ENCODE assay signal across 1 cellular context in the genomic region with DNA sequence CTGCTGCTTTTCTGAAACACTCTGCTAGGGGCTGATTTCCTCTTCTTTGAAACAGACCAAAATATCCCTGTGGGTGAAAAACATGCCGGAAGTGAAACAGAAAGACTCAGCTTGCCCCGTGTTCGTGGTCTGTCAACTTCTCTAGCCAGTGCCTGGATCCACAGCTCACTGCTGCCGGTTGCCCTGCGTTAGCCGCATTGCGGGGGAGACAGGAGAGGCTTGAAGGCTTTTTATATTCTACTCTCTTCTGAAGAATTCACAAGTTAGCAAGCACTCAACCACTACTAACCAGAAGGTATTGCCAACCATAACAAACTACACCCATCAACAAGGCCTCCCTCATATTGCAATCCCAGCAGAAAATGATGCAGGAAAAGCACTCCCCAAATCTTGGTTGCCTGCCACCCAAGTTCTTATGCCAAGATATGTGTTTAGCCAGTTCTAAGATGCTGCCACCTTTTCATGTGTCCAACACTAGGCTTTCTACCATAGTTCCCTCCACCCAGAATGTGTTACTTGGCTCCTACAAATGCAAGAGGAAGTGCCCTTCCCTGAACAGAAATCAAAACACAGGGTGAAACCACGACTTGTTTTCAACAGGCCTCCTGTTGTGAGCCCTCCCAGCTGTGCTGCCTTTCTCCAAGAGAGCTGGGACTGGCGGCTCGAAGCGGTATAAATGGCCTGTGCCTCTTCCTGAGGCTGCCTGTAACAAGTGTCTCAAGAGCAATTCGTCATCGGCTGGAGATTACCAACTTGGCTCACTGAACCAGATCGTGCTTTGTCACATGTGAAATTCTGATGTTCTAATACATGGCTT.
TF ChIP-seq lines count a peak whose summit lies in the region.

No MANE protein-coding gene starts in this region.

TF ChIP-seq in GM12878, 131 proteins besides CTCF, POLR2A, EP300 and RAD21 (continued from another document and continues in another):
- TF ChIP-seq TBL1XR1 (IDR thresholded peaks at IDR 0.05; ENCODE audit: low read depth, low read length), result 0 out of 2 replicates have a peak, but pooled peaks have one; percentile 23
- TF ChIP-seq, protein P1, sequence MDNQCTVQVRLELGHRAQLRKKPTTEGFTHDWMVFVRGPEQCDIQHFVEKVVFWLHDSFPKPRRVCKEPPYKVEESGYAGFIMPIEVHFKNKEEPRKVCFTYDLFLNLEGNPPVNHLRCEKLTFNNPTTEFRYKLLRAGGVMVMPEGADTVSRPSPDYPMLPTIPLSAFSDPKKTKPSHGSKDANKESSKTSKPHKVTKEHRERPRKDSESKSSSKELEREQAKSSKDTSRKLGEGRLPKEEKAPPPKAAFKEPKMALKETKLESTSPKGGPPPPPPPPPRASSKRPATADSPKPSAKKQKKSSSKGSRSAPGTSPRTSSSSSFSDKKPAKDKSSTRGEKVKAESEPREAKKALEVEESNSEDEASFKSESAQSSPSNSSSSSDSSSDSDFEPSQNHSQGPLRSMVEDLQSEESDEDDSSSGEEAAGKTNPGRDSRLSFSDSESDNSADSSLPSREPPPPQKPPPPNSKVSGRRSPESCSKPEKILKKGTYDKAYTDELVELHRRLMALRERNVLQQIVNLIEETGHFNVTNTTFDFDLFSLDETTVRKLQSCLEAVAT (IDR thresholded peaks at IDR 0.05), result no peak
- TF ChIP-seq, protein P2, sequence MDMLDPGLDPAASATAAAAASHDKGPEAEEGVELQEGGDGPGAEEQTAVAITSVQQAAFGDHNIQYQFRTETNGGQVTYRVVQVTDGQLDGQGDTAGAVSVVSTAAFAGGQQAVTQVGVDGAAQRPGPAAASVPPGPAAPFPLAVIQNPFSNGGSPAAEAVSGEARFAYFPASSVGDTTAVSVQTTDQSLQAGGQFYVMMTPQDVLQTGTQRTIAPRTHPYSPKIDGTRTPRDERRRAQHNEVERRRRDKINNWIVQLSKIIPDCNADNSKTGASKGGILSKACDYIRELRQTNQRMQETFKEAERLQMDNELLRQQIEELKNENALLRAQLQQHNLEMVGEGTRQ (IDR thresholded peaks at IDR 0.05; ENCODE audit: borderline replicate concordance, low read depth, low read length), result no peak
- no peak for TF ChIP-seq ESRRA (IDR thresholded peaks at IDR 0.05; ENCODE audit: low read length)
- TF ChIP-seq NFIC (IDR thresholded peaks at IDR 0.05; ENCODE audit: low read depth, low read length), result peak; percentile 62
- no peak for TF ChIP-seq HDAC6 (IDR thresholded peaks at IDR 0.05; ENCODE audit: unreplicated experiment)
- TF ChIP-seq DPF2 (IDR thresholded peaks at IDR 0.05), result peak; percentile 63; the same call in 1 of the 2 replicates
- no peak for TF ChIP-seq SMAD1 (IDR thresholded peaks at IDR 0.05; ENCODE audit: low read depth, partially characterized antibody)
- TF ChIP-seq NR2F1 (conservative IDR thresholded peaks at IDR 0.05), result no peak
- TF ChIP-seq IKZF2 (IDR thresholded peaks at IDR 0.05), result peak; percentile 35 to 47; a peak in 2 of 4 replicates
- TF ChIP-seq PAX8 (IDR thresholded peaks at IDR 0.05), result no peak
- TF ChIP-seq CREM (IDR thresholded peaks at IDR 0.05; ENCODE audit: low read depth), result 0 out of 2 replicates have a peak, but pooled peaks have one; percentile 8
- no peak for TF ChIP-seq SUZ12 (IDR thresholded peaks at IDR 0.05; ENCODE audit: unreplicated experiment)
- TF ChIP-seq BCL11A (IDR thresholded peaks at IDR 0.05; ENCODE audit: low read depth, low read length), result 0 out of 2 replicates have a peak, but pooled peaks have one; percentile 25
- TF ChIP-seq MEF2B (IDR thresholded peaks at IDR 0.05; ENCODE audit: partially characterized antibody, poor library complexity, severe bottlenecking), result peak; percentile 34
- no peak for TF ChIP-seq YBX1 (IDR thresholded peaks at IDR 0.05)
- TF ChIP-seq, protein P3, sequence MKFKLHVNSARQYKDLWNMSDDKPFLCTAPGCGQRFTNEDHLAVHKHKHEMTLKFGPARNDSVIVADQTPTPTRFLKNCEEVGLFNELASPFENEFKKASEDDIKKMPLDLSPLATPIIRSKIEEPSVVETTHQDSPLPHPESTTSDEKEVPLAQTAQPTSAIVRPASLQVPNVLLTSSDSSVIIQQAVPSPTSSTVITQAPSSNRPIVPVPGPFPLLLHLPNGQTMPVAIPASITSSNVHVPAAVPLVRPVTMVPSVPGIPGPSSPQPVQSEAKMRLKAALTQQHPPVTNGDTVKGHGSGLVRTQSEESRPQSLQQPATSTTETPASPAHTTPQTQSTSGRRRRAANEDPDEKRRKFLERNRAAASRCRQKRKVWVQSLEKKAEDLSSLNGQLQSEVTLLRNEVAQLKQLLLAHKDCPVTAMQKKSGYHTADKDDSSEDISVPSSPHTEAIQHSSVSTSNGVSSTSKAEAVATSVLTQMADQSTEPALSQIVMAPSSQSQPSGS (IDR thresholded peaks at IDR 0.05; ENCODE audit: low read length), result peak; percentile 35; the same call in 1 of the 2 replicates
- TF ChIP-seq RAD51 (IDR thresholded peaks at IDR 0.05), result no peak
- no peak for TF ChIP-seq ASH2L (IDR thresholded peaks at IDR 0.05; ENCODE audit: borderline replicate concordance, low read depth)
- TF ChIP-seq SRF (IDR thresholded peaks at IDR 0.05; ENCODE audit: low read depth in 2 of 2, low read length in 2 of 2), result no peak
- TF ChIP-seq, protein P4, sequence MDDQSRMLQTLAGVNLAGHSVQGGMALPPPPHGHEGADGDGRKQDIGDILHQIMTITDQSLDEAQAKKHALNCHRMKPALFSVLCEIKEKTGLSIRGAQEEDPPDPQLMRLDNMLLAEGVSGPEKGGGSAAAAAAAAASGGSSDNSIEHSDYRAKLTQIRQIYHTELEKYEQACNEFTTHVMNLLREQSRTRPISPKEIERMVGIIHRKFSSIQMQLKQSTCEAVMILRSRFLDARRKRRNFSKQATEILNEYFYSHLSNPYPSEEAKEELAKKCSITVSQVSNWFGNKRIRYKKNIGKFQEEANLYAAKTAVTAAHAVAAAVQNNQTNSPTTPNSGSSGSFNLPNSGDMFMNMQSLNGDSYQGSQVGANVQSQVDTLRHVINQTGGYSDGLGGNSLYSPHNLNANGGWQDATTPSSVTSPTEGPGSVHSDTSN (IDR thresholded peaks at IDR 0.05; ENCODE audit: insufficient replicate concordance, low read depth, low read length), result no peak
- TF ChIP-seq, protein P5, sequence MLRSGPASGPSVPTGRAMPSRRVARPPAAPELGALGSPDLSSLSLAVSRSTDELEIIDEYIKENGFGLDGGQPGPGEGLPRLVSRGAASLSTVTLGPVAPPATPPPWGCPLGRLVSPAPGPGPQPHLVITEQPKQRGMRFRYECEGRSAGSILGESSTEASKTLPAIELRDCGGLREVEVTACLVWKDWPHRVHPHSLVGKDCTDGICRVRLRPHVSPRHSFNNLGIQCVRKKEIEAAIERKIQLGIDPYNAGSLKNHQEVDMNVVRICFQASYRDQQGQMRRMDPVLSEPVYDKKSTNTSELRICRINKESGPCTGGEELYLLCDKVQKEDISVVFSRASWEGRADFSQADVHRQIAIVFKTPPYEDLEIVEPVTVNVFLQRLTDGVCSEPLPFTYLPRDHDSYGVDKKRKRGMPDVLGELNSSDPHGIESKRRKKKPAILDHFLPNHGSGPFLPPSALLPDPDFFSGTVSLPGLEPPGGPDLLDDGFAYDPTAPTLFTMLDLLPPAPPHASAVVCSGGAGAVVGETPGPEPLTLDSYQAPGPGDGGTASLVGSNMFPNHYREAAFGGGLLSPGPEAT (IDR thresholded peaks at IDR 0.05; ENCODE audit: low read depth), result no peak
- TF ChIP-seq CBX5 (IDR thresholded peaks at IDR 0.05; ENCODE audit: low read depth), result peak; percentile 35; the same call in 1 of the 2 replicates
- TF ChIP-seq ZNF622 (IDR thresholded peaks at IDR 0.05), result no peak
- no peak; the same call in 1 of the 2 replicates for TF ChIP-seq BMI1 (IDR thresholded peaks at IDR 0.05; ENCODE audit: borderline replicate concordance)
- no peak for TF ChIP-seq GABPA (IDR thresholded peaks at IDR 0.05; ENCODE audit: low read depth)
- TF ChIP-seq SIN3A (IDR thresholded peaks at IDR 0.05; ENCODE audit: low read depth, low read length), result no peak
- no peak for TF ChIP-seq CHD4 (IDR thresholded peaks at IDR 0.05)
- TF ChIP-seq RUNX3 (IDR thresholded peaks at IDR 0.05; ENCODE audit: low read length), result peak; percentile 84
- TF ChIP-seq RB1 (IDR thresholded peaks at IDR 0.05; ENCODE audit: borderline replicate concordance), result no peak
- TF ChIP-seq RBBP5 (conservative IDR thresholded peaks at IDR 0.05), result no peak
- TF ChIP-seq IRF4 (IDR thresholded peaks at IDR 0.05; ENCODE audit: low read depth, low read length), result no peak
- 0 out of 2 replicates have a peak, but pooled peaks have one; percentile 36 for TF ChIP-seq MTA3 (IDR thresholded peaks at IDR 0.05; ENCODE audit: borderline replicate concordance, low read length)
- TF ChIP-seq, protein P6, sequence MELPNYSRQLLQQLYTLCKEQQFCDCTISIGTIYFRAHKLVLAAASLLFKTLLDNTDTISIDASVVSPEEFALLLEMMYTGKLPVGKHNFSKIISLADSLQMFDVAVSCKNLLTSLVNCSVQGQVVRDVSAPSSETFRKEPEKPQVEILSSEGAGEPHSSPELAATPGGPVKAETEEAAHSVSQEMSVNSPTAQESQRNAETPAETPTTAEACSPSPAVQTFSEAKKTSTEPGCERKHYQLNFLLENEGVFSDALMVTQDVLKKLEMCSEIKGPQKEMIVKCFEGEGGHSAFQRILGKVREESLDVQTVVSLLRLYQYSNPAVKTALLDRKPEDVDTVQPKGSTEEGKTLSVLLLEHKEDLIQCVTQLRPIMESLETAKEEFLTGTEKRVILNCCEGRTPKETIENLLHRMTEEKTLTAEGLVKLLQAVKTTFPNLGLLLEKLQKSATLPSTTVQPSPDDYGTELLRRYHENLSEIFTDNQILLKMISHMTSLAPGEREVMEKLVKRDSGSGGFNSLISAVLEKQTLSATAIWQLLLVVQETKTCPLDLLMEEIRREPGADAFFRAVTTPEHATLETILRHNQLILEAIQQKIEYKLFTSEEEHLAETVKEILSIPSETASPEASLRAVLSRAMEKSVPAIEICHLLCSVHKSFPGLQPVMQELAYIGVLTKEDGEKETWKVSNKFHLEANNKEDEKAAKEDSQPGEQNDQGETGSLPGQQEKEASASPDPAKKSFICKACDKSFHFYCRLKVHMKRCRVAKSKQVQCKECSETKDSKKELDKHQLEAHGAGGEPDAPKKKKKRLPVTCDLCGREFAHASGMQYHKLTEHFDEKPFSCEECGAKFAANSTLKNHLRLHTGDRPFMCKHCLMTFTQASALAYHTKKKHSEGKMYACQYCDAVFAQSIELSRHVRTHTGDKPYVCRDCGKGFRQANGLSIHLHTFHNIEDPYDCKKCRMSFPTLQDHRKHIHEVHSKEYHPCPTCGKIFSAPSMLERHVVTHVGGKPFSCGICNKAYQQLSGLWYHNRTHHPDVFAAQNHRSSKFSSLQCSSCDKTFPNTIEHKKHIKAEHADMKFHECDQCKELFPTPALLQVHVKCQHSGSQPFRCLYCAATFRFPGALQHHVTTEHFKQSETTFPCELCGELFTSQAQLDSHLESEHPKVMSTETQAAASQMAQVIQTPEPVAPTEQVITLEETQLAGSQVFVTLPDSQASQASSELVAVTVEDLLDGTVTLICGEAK (IDR thresholded peaks at IDR 0.05; ENCODE audit: borderline replicate concordance), result no peak
- TF ChIP-seq IKZF1 (conservative IDR thresholded peaks at IDR 0.05), result peak; percentile 64
- peak; percentile 70; the same call in 1 of the 2 replicates for TF ChIP-seq TCF3 (IDR thresholded peaks at IDR 0.05; ENCODE audit: borderline replicate concordance, insufficient read depth, low read depth, low read length)
- TF ChIP-seq CHD1 (IDR thresholded peaks at IDR 0.05; ENCODE audit: low read depth, low read length), result no peak
- no peak for TF ChIP-seq RELA (IDR thresholded peaks at IDR 0.05; ENCODE audit: borderline replicate concordance, partially characterized antibody)
- TF ChIP-seq GATAD2B (conservative IDR thresholded peaks at IDR 0.05; ENCODE audit: low read depth), result no peak
- no peak for TF ChIP-seq ZNF24 (IDR thresholded peaks at IDR 0.05)
- TF ChIP-seq NFYA (IDR thresholded peaks at IDR 0.05; ENCODE audit: borderline replicate concordance, low read depth, low read length), result no peak
- TF ChIP-seq MXI1 (IDR thresholded peaks at IDR 0.05; ENCODE audit: low read depth, low read length), result no peak
- no peak for TF ChIP-seq HDGF (IDR thresholded peaks at IDR 0.05)
- TF ChIP-seq CBX3 (IDR thresholded peaks at IDR 0.05; ENCODE audit: borderline replicate concordance, low read depth), result no peak
- no peak for TF ChIP-seq EED (IDR thresholded peaks at IDR 0.05; ENCODE audit: low read depth)
- no peak for TF ChIP-seq TAF1 (IDR thresholded peaks at IDR 0.05; ENCODE audit: borderline replicate concordance, low read depth, low read length)
- TF ChIP-seq, protein P7, sequence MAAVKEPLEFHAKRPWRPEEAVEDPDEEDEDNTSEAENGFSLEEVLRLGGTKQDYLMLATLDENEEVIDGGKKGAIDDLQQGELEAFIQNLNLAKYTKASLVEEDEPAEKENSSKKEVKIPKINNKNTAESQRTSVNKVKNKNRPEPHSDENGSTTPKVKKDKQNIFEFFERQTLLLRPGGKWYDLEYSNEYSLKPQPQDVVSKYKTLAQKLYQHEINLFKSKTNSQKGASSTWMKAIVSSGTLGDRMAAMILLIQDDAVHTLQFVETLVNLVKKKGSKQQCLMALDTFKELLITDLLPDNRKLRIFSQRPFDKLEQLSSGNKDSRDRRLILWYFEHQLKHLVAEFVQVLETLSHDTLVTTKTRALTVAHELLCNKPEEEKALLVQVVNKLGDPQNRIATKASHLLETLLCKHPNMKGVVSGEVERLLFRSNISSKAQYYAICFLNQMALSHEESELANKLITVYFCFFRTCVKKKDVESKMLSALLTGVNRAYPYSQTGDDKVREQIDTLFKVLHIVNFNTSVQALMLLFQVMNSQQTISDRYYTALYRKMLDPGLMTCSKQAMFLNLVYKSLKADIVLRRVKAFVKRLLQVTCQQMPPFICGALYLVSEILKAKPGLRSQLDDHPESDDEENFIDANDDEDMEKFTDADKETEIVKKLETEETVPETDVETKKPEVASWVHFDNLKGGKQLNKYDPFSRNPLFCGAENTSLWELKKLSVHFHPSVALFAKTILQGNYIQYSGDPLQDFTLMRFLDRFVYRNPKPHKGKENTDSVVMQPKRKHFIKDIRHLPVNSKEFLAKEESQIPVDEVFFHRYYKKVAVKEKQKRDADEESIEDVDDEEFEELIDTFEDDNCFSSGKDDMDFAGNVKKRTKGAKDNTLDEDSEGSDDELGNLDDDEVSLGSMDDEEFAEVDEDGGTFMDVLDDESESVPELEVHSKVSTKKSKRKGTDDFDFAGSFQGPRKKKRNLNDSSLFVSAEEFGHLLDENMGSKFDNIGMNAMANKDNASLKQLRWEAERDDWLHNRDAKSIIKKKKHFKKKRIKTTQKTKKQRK (IDR thresholded peaks at IDR 0.05; ENCODE audit: low read depth, low read length), result no peak
- no peak for TF ChIP-seq SUPT20H (IDR thresholded peaks at IDR 0.05; ENCODE audit: borderline replicate concordance, control insufficient read depth, low read depth, low read length)
- TF ChIP-seq BACH1 (IDR thresholded peaks at IDR 0.05; ENCODE audit: borderline replicate concordance), result no peak
- no peak for TF ChIP-seq HDAC2 (IDR thresholded peaks at IDR 0.05)
- TF ChIP-seq ETV6 (conservative IDR thresholded peaks at IDR 0.05 in 1 of 2, IDR thresholded peaks at IDR 0.05 in 1 of 2; ENCODE audit: borderline replicate concordance in 1 of 2, low read depth in 1 of 2), result peak in 1 of 2 experiments; percentile 94; a peak in 2 of 4 replicates
- no peak for TF ChIP-seq CHD2 (IDR thresholded peaks at IDR 0.05; ENCODE audit: borderline replicate concordance, low read depth, low read length)
- TF ChIP-seq FOS (IDR thresholded peaks at IDR 0.05; ENCODE audit: borderline replicate concordance, extremely low read depth, insufficient read length), result no peak
